Comparison of ENCODE assay signal across 8 cellular contexts in the genomic region with DNA sequence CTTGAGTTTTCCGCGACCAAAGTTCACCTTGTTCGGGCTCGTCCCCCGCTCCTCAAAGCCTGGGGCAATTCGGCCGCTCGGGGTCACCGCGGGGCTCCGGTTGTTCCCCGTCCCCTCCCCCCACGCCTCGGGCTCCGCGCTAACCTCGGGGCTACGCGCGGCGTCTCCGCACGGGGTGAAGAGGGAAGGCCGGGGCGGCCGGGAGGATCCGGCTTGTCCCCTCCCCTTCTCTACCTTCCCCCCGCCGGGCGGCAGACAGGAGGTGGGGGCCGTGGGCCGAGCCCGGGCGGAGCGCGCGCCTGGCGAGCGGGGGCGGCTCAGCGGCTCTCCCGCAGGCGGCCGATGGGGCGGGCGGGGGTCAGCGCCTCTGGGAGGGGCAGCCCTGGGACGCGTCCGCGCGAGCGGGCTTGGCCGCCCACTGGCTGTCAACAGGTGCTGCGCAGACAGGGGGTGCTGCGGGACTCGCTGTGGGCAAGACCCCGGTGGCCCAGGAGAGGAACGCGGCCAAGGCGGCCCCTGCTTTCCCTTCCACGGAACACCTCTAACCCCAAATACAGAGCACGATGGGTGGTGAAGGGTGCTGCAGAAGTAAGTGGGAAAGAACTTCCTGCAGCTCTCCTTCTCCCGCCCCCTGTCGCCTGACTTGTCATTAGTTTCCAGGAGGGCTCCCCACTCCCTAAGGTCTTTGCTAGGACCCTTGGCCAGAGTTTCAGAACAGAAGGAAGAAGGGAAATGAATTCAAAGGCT. TPM values are rescaled to one million over a fixed set of nuclear protein-coding genes. Genes with fewer than 3 reads are reported as not detected.
DNase-seq lines count a peak whose midpoint lies in the region; ATAC-seq and TF ChIP-seq lines count a peak whose summit lies in the region.

A gene with protein sequence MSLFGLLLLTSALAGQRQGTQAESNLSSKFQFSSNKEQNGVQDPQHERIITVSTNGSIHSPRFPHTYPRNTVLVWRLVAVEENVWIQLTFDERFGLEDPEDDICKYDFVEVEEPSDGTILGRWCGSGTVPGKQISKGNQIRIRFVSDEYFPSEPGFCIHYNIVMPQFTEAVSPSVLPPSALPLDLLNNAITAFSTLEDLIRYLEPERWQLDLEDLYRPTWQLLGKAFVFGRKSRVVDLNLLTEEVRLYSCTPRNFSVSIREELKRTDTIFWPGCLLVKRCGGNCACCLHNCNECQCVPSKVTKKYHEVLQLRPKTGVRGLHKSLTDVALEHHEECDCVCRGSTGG (minus strand): TSS at position 177 of the 747 bp plus-strand sequence. CDS start 896 bp downstream, outside the sequence.

- ATAC-seq in GM19351 (IDR thresholded peaks at IDR 0.05; ENCODE audit: unreplicated experiment) (peak; percentile 20), right cardiac atrium (peak; percentile 82 to 86), HG03460 (IDR thresholded peaks at IDR 0.05; ENCODE audit: unreplicated experiment) (no peak)

- no peaks in the 10 kb centered on the region for H3K36me3 ChIP-seq in trophoblast cell (ENCODE audit: control insufficient read depth in 1 of 2, insufficient read depth in 2 of 2, low read length in 2 of 2)

- H4K8ac ChIP-seq in trophoblast cell (ENCODE audit: low read depth, low read length): peak within 1 kb of the TSS; percentile 86

- H4K12ac ChIP-seq in trophoblast cell (ENCODE audit: low read depth, low read length): peak within 1 kb of the TSS; percentile 95

- H3K27ac ChIP-seq in right cardiac atrium (ENCODE audit: low read length): peak within 1 kb of the TSS; percentile 99
- H3K27ac ChIP-seq in trophoblast cell (ENCODE audit: low read depth, low read length): peak within 1 kb of the TSS; percentile 71

- no peaks in the 10 kb centered on the region for H3K27me3 ChIP-seq in right cardiac atrium (ENCODE audit: control insufficient read depth, insufficient read depth)
- H3K27me3 ChIP-seq in trophoblast cell (ENCODE audit: insufficient read depth, low read length): no peaks in the 10 kb centered on the region

- intact Hi-C loops in right cardiac atrium (cut with DNase I): loop anchor here in 2 of 4 donors (10.0 kb wide), 2 partner anchors 73 to 487 kb away; no protein-coding TSS in a partner anchor

- H3K4me1 ChIP-seq in right cardiac atrium (ENCODE audit: control insufficient read depth, insufficient read depth, low read length) (no peaks in the 10 kb centered on the region), trophoblast cell (ENCODE audit: control insufficient read depth in 1 of 2, insufficient read depth in 2 of 2, low read length in 2 of 2) (peaks cover 2 to 7% of the 10 kb centered on the region in 2 experiments)

- peaks cover 4% of the 10 kb centered on the region for H3K79me2 ChIP-seq in trophoblast cell (ENCODE audit: control insufficient read depth, insufficient read depth, low read length, poor library complexity)

- H2AFZ ChIP-seq in trophoblast cell (ENCODE audit: insufficient read depth, low read length, poor library complexity): peak within 1 kb of the TSS; percentile 64

- H4K91ac ChIP-seq in trophoblast cell (ENCODE audit: low read depth, low read length): peak within 1 kb of the TSS; percentile 93

- peak within 1 kb of the TSS; percentile 94 for H3K18ac ChIP-seq in trophoblast cell (ENCODE audit: low read length)

- H2BK120ac ChIP-seq in trophoblast cell (ENCODE audit: insufficient read depth, low read length, poor library complexity): peak within 1 kb of the TSS; percentile 58

- peak within 1 kb of the TSS; percentile 92 for H3K9ac ChIP-seq in trophoblast cell (ENCODE audit: low read length)

- H3K23ac ChIP-seq in trophoblast cell (ENCODE audit: low read length): no peak within 1 kb of the TSS

- H3K4me3 ChIP-seq in AG09309 (ENCODE audit: control insufficient read depth, low read depth, low read length) (peak within 1 kb of the TSS; percentile 78), astrocyte of the spinal cord (ENCODE audit: low read depth, low read length) (peak within 1 kb of the TSS; percentile 60), right cardiac atrium (ENCODE audit: low read length) (peak within 1 kb of the TSS; percentile 100), trophoblast cell (ENCODE audit: low read depth, low read length) (peak within 1 kb of the TSS; percentile 86)

- in situ Hi-C loops in astrocyte of the spinal cord (cut with HindIII; ENCODE audit: low sequenced_read_pairs): no loop called here

- peak within 1 kb of the TSS; percentile 79 for H3K4me2 ChIP-seq in trophoblast cell (ENCODE audit: low read length)

- H3K4ac ChIP-seq in trophoblast cell (ENCODE audit: low read depth, low read length): peak within 1 kb of the TSS; percentile 72

- TF ChIP-seq CTCF in AG09309 (IDR thresholded peaks at IDR 0.05; ENCODE audit: control insufficient read depth, insufficient read depth, low read depth, low read length, missing control alignments) (peak; percentile 41), astrocyte of the spinal cord (IDR thresholded peaks at IDR 0.05; ENCODE audit: low read depth, low read length) (peak; percentile 31)

- peak within 1 kb of the TSS; percentile 89 for H3K14ac ChIP-seq in trophoblast cell (ENCODE audit: low read length)

- H2BK12ac ChIP-seq in trophoblast cell (ENCODE audit: low read length): peak within 1 kb of the TSS; percentile 65

- no peak within 1 kb of the TSS for H2AK5ac ChIP-seq in trophoblast cell (ENCODE audit: low read length)

- DNase-seq in AG09309 (ENCODE audit: low read depth) (no peak), NCI-H510A (lab: John Stamatoyannopoulos, UW) (peak; percentile 17), astrocyte of the spinal cord (ENCODE audit: low read depth, low spot score) (peak; percentile 83), right cardiac atrium (peak; percentile 73 to 90 (median 87)), trophoblast cell (peak; percentile 30 to 45), amniotic stem cell (lab: John Stamatoyannopoulos, UW) (no peak)

- under 1% methylated on average over 65 of the region's 65 CpGs for WGBS in right cardiac atrium
- no CpG with 5 or more reads among the region's 65 CpGs for WGBS in trophoblast cell (ENCODE audit: extremely low coverage, insufficient coverage, insufficient read length)

- H3K9me3 ChIP-seq in right cardiac atrium (ENCODE audit: control insufficient read depth, low read length): no peaks in the 10 kb centered on the region
- H3K9me3 ChIP-seq in trophoblast cell (ENCODE audit: insufficient read depth, low read depth, low read length): no peaks in the 10 kb centered on the region

- H3K79me1 ChIP-seq in trophoblast cell (ENCODE audit: low read length): peaks cover 12% of the 10 kb centered on the region

- peak within 1 kb of the TSS; percentile 72 for H2BK5ac ChIP-seq in trophoblast cell (ENCODE audit: low read depth, low read length, poor library complexity)

RNA-seq across cellular contexts. Expression of the gene that starts here (rescaled TPM):
- 10 to 100 TPM; 13.6 to 17.9 (median 16.0) TPM for total RNA-seq in right cardiac atrium
- polyA plus RNA-seq in right cardiac atrium: 6.5 TPM
- 13.8 TPM in 2 replicates for polyA plus RNA-seq in trophoblast cell (2013)

Comparison
In these comparisons a context has a peak if more than half of its experiments do, and no peak if none do; other contexts are left out.
1. DNase-seq: peak in NCI-H510A (single experiment), astrocyte of the spinal cord (single experiment), right cardiac atrium (3 of 3) and trophoblast cell (2 of 2); none in AG09309 (single experiment) and amniotic stem cell (single experiment).
2. Peak in every context shown above with its lines, with median percentiles within 50 percentile points of each other: H3K4me3 ChIP-seq.